Comparison of ENCODE assay signal across 19 cellular contexts in the genomic region with DNA sequence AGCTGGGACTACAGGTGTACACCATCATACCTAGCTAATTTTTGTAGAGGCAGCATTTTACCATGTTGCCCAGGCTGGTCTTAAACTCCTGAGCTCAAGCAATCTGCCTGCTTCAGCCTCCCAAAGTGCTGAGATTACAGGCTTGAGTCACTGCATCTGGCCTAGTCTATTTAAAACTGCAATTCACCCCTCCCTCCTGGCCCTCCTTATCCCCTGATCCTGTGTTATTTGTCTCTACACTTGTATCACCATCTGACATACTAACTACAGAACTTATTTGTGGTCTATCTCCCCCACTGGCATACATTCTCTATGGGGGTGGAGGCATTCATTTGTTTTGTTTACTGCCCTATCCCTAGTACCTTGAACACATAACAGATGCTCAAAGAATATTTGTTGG. TPM values are rescaled to one million over a fixed set of nuclear protein-coding genes. Genes with fewer than 3 reads are reported as not detected.
A peak's percentile ranks its signal among the peaks of the same experiment; 100 is the strongest.
DNase-seq lines count a peak whose midpoint lies in the region; FAIRE-seq and TF ChIP-seq lines count a peak whose summit lies in the region.
"Had no signal": no experiment of that assay in that cellular context is flagged by ENCODE, and none has a peak within 500 bp of the region (broad histone marks: within the 10 kb centered on the region; RNA-seq: fewer than 3 reads in every experiment).

No MANE protein-coding gene starts in this region.

- peak overlapping the region; percentile 0 for H3K4me2 ChIP-seq in neuronal stem cell (ENCODE audit: insufficient read depth, low read length, poor library complexity, severe bottlenecking)
- H3K4me2 ChIP-seq: PC-9 had no signal

- H3K27me3 ChIP-seq in neuronal stem cell (ENCODE audit: control insufficient read depth in 3 of 3, insufficient read depth in 3 of 3, low read depth in 1 of 3, low read length in 3 of 3) (no peaks in the 10 kb centered on the region), H7 (ENCODE audit: control insufficient read depth, insufficient read depth, low read length) (no peaks in the 10 kb centered on the region)

- H3K23ac ChIP-seq in neuronal stem cell (ENCODE audit: low read depth, low read length, poor library complexity) = no peak overlapping the region

- H2BK15ac ChIP-seq in neuronal stem cell (ENCODE audit: low read length) = no peak overlapping the region

- H3K36me3 ChIP-seq in neuronal stem cell (replicated peaks in 1 of 2; ENCODE audit: control insufficient read depth in 2 of 2, insufficient read depth in 2 of 2, low read length in 2 of 2) (peaks cover 0 to 4% of the 10 kb centered on the region in 2 donors), H7 (replicated peaks; ENCODE audit: control insufficient read depth, insufficient read depth, low read length) (no peaks in the 10 kb centered on the region)

- no peak overlapping the region for H4K91ac ChIP-seq in neuronal stem cell (ENCODE audit: low read depth, low read length, poor library complexity)

- peaks cover 2 to 9% of the 10 kb centered on the region in 2 donors for H3K9me3 ChIP-seq in neuronal stem cell (replicated peaks in 1 of 2; ENCODE audit: control insufficient read depth in 2 of 2, insufficient read depth in 1 of 2, low read depth in 1 of 2, low read length in 2 of 2)
- H3K9me3 ChIP-seq: Caco-2 had no signal

- H3K4me3 ChIP-seq in neuronal stem cell (ENCODE audit: low read length in 2 of 2) (no peak overlapping the region), H7 (ENCODE audit: insufficient read depth, low read depth, low read length) (no peak overlapping the region)
- H3K4me3 ChIP-seq: K562, PC-9 had no signal

- H3K79me1 ChIP-seq in neuronal stem cell (ENCODE audit: low read depth, low read length) = no peaks in the 10 kb centered on the region

- no peak overlapping the region for H3K18ac ChIP-seq in neuronal stem cell (ENCODE audit: low read length)

- no peak overlapping the region for H3K9ac ChIP-seq in neuronal stem cell (ENCODE audit: low read depth, low read length, poor library complexity)

- DNase-seq in D721Med (ENCODE audit: insufficient read length, low spot score) (no peak), NCI-H82 (lab: John Stamatoyannopoulos, UW) (peak; percentile 83), fibroblast of peridontal ligament (ENCODE audit: extremely low read depth) (peak; percentile 45), neuronal stem cell (ENCODE audit: low spot score) (no peak), mesenteric fat pad (ENCODE audit: low spot score) (no peak), H7 (no peak)
- no peak for DNase-seq in stimulated activated CD4-positive, alpha-beta T cell treated with anti-CD3 and anti-CD28 coated beads, Interleukin-12 subunit alpha, Interleukin-12 subunit beta, amount 100 ng/mL, for 4 hours
- DNase-seq: ACHN; AML-193; Caco-2; CD4-positive, CD25-positive, alpha-beta regulatory T cell; DMS79 treated with DMSO at 0.1 percent for 48 hours; H9; NCI-H1417 treated with DMSO at 0.1 percent for 48 hours; NCI-H2029; NCI-H2171; NCI-H774; PC-9 had no signal

- peak; percentile 77 for FAIRE-seq in D721Med (lab: Jason Lieb, UNC)
- FAIRE-seq: K562 had no signal

- H3K4ac ChIP-seq in neuronal stem cell (ENCODE audit: low read length) = no peak overlapping the region

- H3K14ac ChIP-seq in neuronal stem cell (ENCODE audit: low read length) = no peak overlapping the region

- no peak overlapping the region for H2BK5ac ChIP-seq in neuronal stem cell (ENCODE audit: low read length)

- H4K8ac ChIP-seq in neuronal stem cell (ENCODE audit: low read depth, low read length) = no peak overlapping the region

- H2AFZ ChIP-seq in neuronal stem cell (ENCODE audit: low read length) = no peak overlapping the region
- H2AFZ ChIP-seq: PC-9 had no signal

- H2BK12ac ChIP-seq in neuronal stem cell (ENCODE audit: low read length) = no peak overlapping the region

- TF ChIP-seq CTCF in D721Med (IDR thresholded peaks at IDR 0.05; ENCODE audit: insufficient read depth, missing control alignments) = no peak

- no peak overlapping the region for H2BK120ac ChIP-seq in neuronal stem cell (ENCODE audit: low read depth, low read length)

- H2AK5ac ChIP-seq in neuronal stem cell (ENCODE audit: low read depth, low read length) = no peak overlapping the region

- no peaks in the 10 kb centered on the region for H3K4me1 ChIP-seq in neuronal stem cell (ENCODE audit: control insufficient read depth in 2 of 2, insufficient read depth in 1 of 2, low read depth in 1 of 2, low read length in 2 of 2)
- H3K4me1 ChIP-seq: Caco-2 had no signal

- no peak overlapping the region for H3K27ac ChIP-seq in neuronal stem cell (replicated peaks; ENCODE audit: low read length)
- H3K27ac ChIP-seq: PC-9 had no signal

RNA-seq across cellular contexts. Expression of a gene that starts 23.7 kb away (rescaled TPM):
- 15.1 TPM for polyA plus RNA-seq in neuronal stem cell (2013, experiment 1 of 2)
- 15.2 TPM for polyA plus RNA-seq in neuronal stem cell (2013, experiment 2 of 2)
- total RNA-seq in mesenteric fat pad = 14.3 TPM
- 9.6 and 12.9 TPM in 2 replicates for total RNA-seq in H7 (2014; rRNA removed; shearing (Covaris generic))
- total RNA-seq: CD4-positive, CD25-positive, alpha-beta regulatory T cell had no signal

Comparison
In these comparisons a context has a peak if more than half of its experiments do, and no peak if none do; other contexts are left out.
1. DNase-seq: peak in NCI-H82 (single experiment) and fibroblast of peridontal ligament (single experiment); none in D721Med (single experiment), neuronal stem cell (single experiment), mesenteric fat pad (single experiment), H7 (single experiment) and stimulated activated CD4-positive, alpha-beta T cell treated with anti-CD3 and anti-CD28 coated beads, Interleukin-12 subunit alpha, Interleukin-12 subunit beta, amount 100 ng/mL, for 4 hours (single experiment).